Comparison of ENCODE assay signal across 24 cellular contexts in the genomic region with DNA sequence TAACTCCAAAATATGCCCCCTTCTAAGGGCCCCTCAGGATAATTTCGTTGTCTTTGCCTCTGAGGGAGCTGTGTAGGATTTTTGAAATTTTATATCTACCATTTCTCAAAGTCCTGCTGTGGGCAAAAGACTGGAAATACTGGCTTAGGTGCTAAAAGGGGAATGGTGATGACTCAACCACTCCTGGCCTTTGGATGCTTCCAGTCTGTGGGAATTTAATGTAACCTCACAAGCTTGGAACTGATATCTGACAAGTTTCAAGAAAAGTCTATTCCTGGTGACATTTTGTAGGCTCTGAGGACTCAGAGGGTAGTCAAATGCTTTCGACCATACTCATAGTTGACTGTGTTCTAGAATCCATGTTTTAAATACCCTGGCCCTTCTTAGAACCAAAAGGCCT. TPM values are rescaled to one million over a fixed set of nuclear protein-coding genes. Genes with fewer than 3 reads are reported as not detected.
"Had no signal": no experiment of that assay in that cellular context is flagged by ENCODE, and none has a peak within 500 bp of the region (broad histone marks: within the 10 kb centered on the region; RNA-seq: fewer than 3 reads in every experiment).

No MANE protein-coding gene starts in this region.

- H3K9me3 ChIP-seq: esophagus muscularis mucosa, gastroesophageal sphincter, heart left ventricle, lower lobe of right lung, mucosa of descending colon had no signal

- H3K27ac ChIP-seq: esophagus muscularis mucosa, foreskin keratinocyte, gastroesophageal sphincter, hepatocyte, lower lobe of right lung had no signal

- H2AFZ ChIP-seq: hepatocyte had no signal

- H3K27ac Mint-ChIP-seq: immature natural killer cell, mesothelial cell of epicardium, naive B cell had no signal

- H3K36me3 ChIP-seq: esophagus muscularis mucosa, gastroesophageal sphincter, heart left ventricle, lower lobe of right lung had no signal

- DNase-seq: dermis blood vessel endothelial cell; dorsolateral prefrontal cortex; effector CD4-positive, alpha-beta T cell; effector memory CD4-positive, alpha-beta T cell; foreskin keratinocyte; hypothalamus; immature natural killer cell; islet precursor cell; kidney; kidney glomerular epithelial cell; left colon; left ventricle myocardium superior; lower lobe of right lung; mesenchymal stem cell; mucosa of descending colon; naive B cell had no signal

- H3K36me3 Mint-ChIP-seq: mesothelial cell of epicardium, naive B cell had no signal

- H3K9me3 Mint-ChIP-seq: immature natural killer cell, mesothelial cell of epicardium had no signal

- H3K4me3 Mint-ChIP-seq: immature natural killer cell, mesothelial cell of epicardium, naive B cell had no signal

- H3K4me3 ChIP-seq: coronary artery, dorsolateral prefrontal cortex, esophagus muscularis mucosa, gastroesophageal sphincter, heart left ventricle, hepatocyte, lower lobe of right lung, mucosa of descending colon had no signal

- H3K4me2 ChIP-seq: hepatocyte had no signal

- H3K27me3 ChIP-seq: hepatocyte had no signal

RNA-seq across cellular contexts. Expression of a gene that starts 3.4 kb away (rescaled TPM):
- total RNA-seq: epithelial cell of proximal tubule, lung microvascular endothelial cell had no signal
